ENCODE assay signal across 28 cellular contexts in genomic region chr10:93300981-93301380, GRCh38.
"Had no signal": no experiment of that assay in that cellular context is flagged by ENCODE, and none has a peak within 500 bp of the region (broad histone marks: within the 10 kb centered on the region; RNA-seq: fewer than 3 reads in every experiment).

No MANE protein-coding gene starts in this region.

- H3K4me1 ChIP-seq: esophagus muscularis mucosa, foreskin keratinocyte, gastrocnemius medialis, heart left ventricle had no signal

- H3K27ac Mint-ChIP-seq: activated CD4-positive, alpha-beta memory T cell treated with anti-CD3 and anti-CD28 coated beads for 36 hours; activated CD4-positive, alpha-beta T cell treated with anti-CD3 and anti-CD28 coated beads for 36 hours; activated CD4-positive, alpha-beta T cell treated with anti-CD3 and anti-CD28 coated beads, Interleukin-2, amount 10 ng/mL, durations not matched to agents 24 days and 14 days; activated CD8-positive, alpha-beta T cell treated with anti-CD3 and anti-CD28 coated beads, Interleukin-2, amount 10 ng/mL, durations not matched to agents 7 days and 5 days; activated naive CD4-positive, alpha-beta T cell treated with anti-CD3 and anti-CD28 coated beads, Interleukin-2, amount 10 ng/mL, durations not matched to agents 7 days and 5 days; activated naive CD4-positive, alpha-beta T cell treated with anti-CD3 and anti-CD28 coated beads, Interleukin-2, amount 50 U/mL, for 72 hours; activated naive CD8-positive, alpha-beta T cell treated with anti-CD3 and anti-CD28 coated beads, Interleukin-2, amount 10 ng/mL, durations not matched to agents 7 days and 5 days; activated T-cell treated with anti-CD3 and anti-CD28 coated beads, Interleukin-2, amount 50 U/mL, for 24 hours; activated T-cell treated with anti-CD3 and anti-CD28 coated beads, Interleukin-2, amount 50 U/mL, for 72 hours; dendritic cell treated with granulocyte-macrophage colony-stimulating factor and Interleukin-4, amounts not matched to agents 40 ng/mL and 50 ng/mL, for 4 days had no signal

- H3K27ac ChIP-seq: brain microvascular endothelial cell, coronary artery, dorsolateral prefrontal cortex, esophagus muscularis mucosa, foreskin keratinocyte, gastrocnemius medialis, heart left ventricle had no signal

- H3K4me1 Mint-ChIP-seq: activated CD4-positive, alpha-beta T cell treated with anti-CD3 and anti-CD28 coated beads for 36 hours; activated CD4-positive, alpha-beta T cell treated with anti-CD3 and anti-CD28 coated beads, Interleukin-2, amount 10 ng/mL, durations not matched to agents 24 days and 14 days; activated naive CD4-positive, alpha-beta T cell treated with anti-CD3 and anti-CD28 coated beads, Interleukin-2, amount 10 ng/mL, durations not matched to agents 7 days and 5 days; activated naive CD8-positive, alpha-beta T cell treated with anti-CD3 and anti-CD28 coated beads, Interleukin-2, amount 10 ng/mL, durations not matched to agents 7 days and 5 days; central memory CD8-positive, alpha-beta T cell had no signal

- H3K9me3 ChIP-seq: esophagus muscularis mucosa, gastrocnemius medialis, heart left ventricle had no signal

- DNase-seq: activated CD4-positive, alpha-beta memory T cell treated with anti-CD3 and anti-CD28 coated beads for 36 hours; activated CD4-positive, alpha-beta T cell treated with anti-CD3 and anti-CD28 coated beads for 36 hours; activated CD4-positive, alpha-beta T cell treated with anti-CD3 and anti-CD28 coated beads, Interleukin-2, amount 10 ng/mL, durations not matched to agents 24 days and 14 days; activated CD4-positive, CD25-positive, alpha-beta regulatory T cell; activated CD4-positive, CD25-positive, alpha-beta regulatory T cell treated with anti-CD3 and anti-CD28 coated beads, Interleukin-2, amount 50 U/mL, for 72 hours; activated CD8-positive, alpha-beta memory T cell treated with anti-CD3 and anti-CD28 coated beads, Interleukin-2, amount 50 U/mL, for 48 hours; activated CD8-positive, alpha-beta T cell treated with anti-CD3 and anti-CD28 coated beads, Interleukin-2, amount 10 ng/mL, durations not matched to agents 7 days and 5 days; activated gamma-delta T cell; activated naive CD4-positive, alpha-beta T cell; activated naive CD4-positive, alpha-beta T cell treated with anti-CD3 and anti-CD28 coated beads, Interleukin-2, amount 10 ng/mL, durations not matched to agents 7 days and 5 days; activated naive CD8-positive, alpha-beta T cell treated with anti-CD3 and anti-CD28 coated beads, Interleukin-2, amount 10 ng/mL, durations not matched to agents 7 days and 5 days; activated T-cell treated with anti-CD3 and anti-CD28 coated beads for 4 hours; activated T-cell treated with anti-CD3 and anti-CD28 coated beads, Interleukin-2, amount 50 U/mL, for 24 hours; activated T-cell treated with anti-CD3 and anti-CD28 coated beads, Interleukin-2, amount 50 U/mL, for 72 hours; anterior cingulate cortex; brain microvascular endothelial cell; dorsolateral prefrontal cortex; effector memory CD4-positive, alpha-beta T cell; foreskin keratinocyte; gastrocnemius medialis; glutamatergic neuron; heart left ventricle; T-helper 2 cell had no signal

- H3K27me3 ChIP-seq: brain microvascular endothelial cell, esophagus muscularis mucosa, foreskin keratinocyte, heart left ventricle had no signal

- H3K9me3 Mint-ChIP-seq: activated CD4-positive, alpha-beta memory T cell treated with anti-CD3 and anti-CD28 coated beads for 36 hours; activated CD4-positive, alpha-beta T cell treated with anti-CD3 and anti-CD28 coated beads, Interleukin-2, amount 10 ng/mL, durations not matched to agents 24 days and 14 days; activated naive CD4-positive, alpha-beta T cell treated with anti-CD3 and anti-CD28 coated beads, Interleukin-2, amount 10 ng/mL, durations not matched to agents 7 days and 5 days; activated naive CD4-positive, alpha-beta T cell treated with anti-CD3 and anti-CD28 coated beads, Interleukin-2, amount 50 U/mL, for 72 hours; activated naive CD8-positive, alpha-beta T cell treated with anti-CD3 and anti-CD28 coated beads, Interleukin-2, amount 10 ng/mL, durations not matched to agents 7 days and 5 days; activated T-cell treated with anti-CD3 and anti-CD28 coated beads, Interleukin-2, amount 50 U/mL, for 24 hours; activated T-cell treated with anti-CD3 and anti-CD28 coated beads, Interleukin-2, amount 50 U/mL, for 72 hours; central memory CD8-positive, alpha-beta T cell; dendritic cell treated with granulocyte-macrophage colony-stimulating factor and Interleukin-4, amounts not matched to agents 40 ng/mL and 50 ng/mL, for 4 days had no signal

- H3K36me3 Mint-ChIP-seq: activated CD4-positive, alpha-beta memory T cell treated with anti-CD3 and anti-CD28 coated beads for 36 hours; activated naive CD4-positive, alpha-beta T cell treated with anti-CD3 and anti-CD28 coated beads, Interleukin-2, amount 10 ng/mL, durations not matched to agents 7 days and 5 days; activated naive CD4-positive, alpha-beta T cell treated with anti-CD3 and anti-CD28 coated beads, Interleukin-2, amount 50 U/mL, for 72 hours; activated naive CD8-positive, alpha-beta T cell treated with anti-CD3 and anti-CD28 coated beads, Interleukin-2, amount 10 ng/mL, durations not matched to agents 7 days and 5 days had no signal

- H3K4me3 ChIP-seq: coronary artery, dorsolateral prefrontal cortex, esophagus muscularis mucosa, gastrocnemius medialis, heart left ventricle had no signal

- H3K36me3 ChIP-seq: gastrocnemius medialis had no signal

- H3K4me3 Mint-ChIP-seq: activated CD4-positive, alpha-beta memory T cell treated with anti-CD3 and anti-CD28 coated beads for 36 hours; activated CD4-positive, alpha-beta T cell treated with anti-CD3 and anti-CD28 coated beads for 36 hours; activated CD4-positive, alpha-beta T cell treated with anti-CD3 and anti-CD28 coated beads, Interleukin-2, amount 10 ng/mL, durations not matched to agents 24 days and 14 days; activated CD8-positive, alpha-beta T cell treated with anti-CD3 and anti-CD28 coated beads, Interleukin-2, amount 10 ng/mL, durations not matched to agents 7 days and 5 days; activated naive CD4-positive, alpha-beta T cell treated with anti-CD3 and anti-CD28 coated beads, Interleukin-2, amount 10 ng/mL, durations not matched to agents 7 days and 5 days; activated naive CD8-positive, alpha-beta T cell treated with anti-CD3 and anti-CD28 coated beads, Interleukin-2, amount 10 ng/mL, durations not matched to agents 7 days and 5 days; activated T-cell treated with anti-CD3 and anti-CD28 coated beads, Interleukin-2, amount 50 U/mL, for 24 hours; activated T-cell treated with anti-CD3 and anti-CD28 coated beads, Interleukin-2, amount 50 U/mL, for 72 hours; central memory CD8-positive, alpha-beta T cell; dendritic cell treated with granulocyte-macrophage colony-stimulating factor and Interleukin-4, amounts not matched to agents 40 ng/mL and 50 ng/mL, for 4 days had no signal

- ATAC-seq: activated CD4-positive, alpha-beta T cell treated with anti-CD3 and anti-CD28 coated beads for 36 hours; activated CD8-positive, alpha-beta T cell treated with anti-CD3 and anti-CD28 coated beads, Interleukin-2, amount 10 ng/mL, durations not matched to agents 7 days and 5 days; activated naive CD4-positive, alpha-beta T cell treated with anti-CD3 and anti-CD28 coated beads, Interleukin-2, amount 50 U/mL, for 72 hours; activated T-cell treated with anti-CD3 and anti-CD28 coated beads, Interleukin-2, amount 50 U/mL, for 72 hours; foreskin keratinocyte; gastrocnemius medialis; heart left ventricle had no signal

- H3K27me3 Mint-ChIP-seq: activated CD4-positive, alpha-beta memory T cell treated with anti-CD3 and anti-CD28 coated beads for 36 hours; activated CD4-positive, alpha-beta T cell treated with anti-CD3 and anti-CD28 coated beads, Interleukin-2, amount 10 ng/mL, durations not matched to agents 24 days and 14 days had no signal
